19 cellular contexts compared by ENCODE assay signal in the genomic region with DNA sequence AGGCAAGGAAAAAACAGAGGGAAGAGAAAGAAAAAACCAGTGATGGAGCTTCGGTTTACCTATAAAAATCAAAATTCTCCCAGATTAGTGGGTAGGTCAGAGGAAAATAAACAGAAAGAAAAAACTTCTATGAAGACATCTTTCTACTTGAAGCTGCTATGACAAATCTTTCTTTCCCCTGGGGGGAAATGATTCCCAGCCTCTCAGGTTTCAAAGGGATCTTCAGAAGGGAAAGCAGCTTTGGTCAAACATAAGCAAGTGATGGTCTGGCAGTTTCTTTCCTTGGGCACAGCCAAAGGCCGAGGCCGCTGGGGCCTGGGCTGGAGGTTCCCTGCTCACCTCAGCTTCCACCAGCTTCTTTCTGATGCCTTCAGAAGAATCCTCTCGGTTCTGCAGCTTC.
"Had no signal": no experiment of that assay in that cellular context is flagged by ENCODE, and none has a peak within 500 bp of the region (broad histone marks: within the 10 kb centered on the region; RNA-seq: fewer than 3 reads in every experiment).

No MANE protein-coding gene starts in this region.

- H3K36me3 ChIP-seq: tibial artery had no signal

- H3K27ac ChIP-seq: left lung, tibial artery had no signal

- ATAC-seq: activated CD4-positive, alpha-beta T cell treated with anti-CD3 and anti-CD28 coated beads for 36 hours; esophagus mucosa; left lung; WTC11 had no signal

- H3K4me1 ChIP-seq: left lung, tibial artery had no signal

- DNase-seq: activated CD4-positive, alpha-beta memory T cell treated with anti-CD3 and anti-CD28 coated beads for 36 hours; activated CD4-positive, alpha-beta T cell treated with anti-CD3 and anti-CD28 coated beads for 36 hours; activated naive CD4-positive, alpha-beta T cell; activated naive CD8-positive, alpha-beta T cell treated with anti-CD3 and anti-CD28 coated beads, Interleukin-2, amount 10 ng/mL, durations not matched to agents 7 days and 5 days; activated T-cell treated with anti-CD3 and anti-CD28 coated beads for 4 hours; effector CD4-positive, alpha-beta T cell; hypothalamus; kidney; left lung; midbrain; occipital lobe; posterior cingulate gyrus; retina; stimulated activated CD4-positive, alpha-beta T cell treated with anti-CD3 and anti-CD28 coated beads, Interleukin-2, amount 100 ng/mL, for 24 hours; stimulated activated naive CD4-positive, alpha-beta T cell treated with Interleukin-2 at 50 U/mL for 16 hours; substantia nigra; tibial artery had no signal

- H3K27me3 ChIP-seq: left lung, tibial artery had no signal

- H3K4me3 ChIP-seq: left lung, tibial artery had no signal

- H3K9me3 ChIP-seq: left lung, tibial artery had no signal
